Comparison of ENCODE assay signal across 1 cellular context in genomic region chr18:57004366-57005121, GRCh38.
TF ChIP-seq lines count a peak whose summit lies in the region.

No MANE protein-coding gene starts in this region.

TF ChIP-seq in GM12878, 131 proteins besides CTCF, POLR2A, EP300 and RAD21 (continued from another document and continues in another):
- no peak for TF ChIP-seq ZBTB4 (CRISPR knock-in tag; IDR thresholded peaks at IDR 0.05)
- no peak for TF ChIP-seq JUND (IDR thresholded peaks at IDR 0.05; ENCODE audit: low read depth, low read length)
- peak; percentile 83 for TF ChIP-seq ATF7 (IDR thresholded peaks at IDR 0.05; ENCODE audit: low read depth)
- TF ChIP-seq CEBPB (IDR thresholded peaks at IDR 0.05; ENCODE audit: borderline replicate concordance in 1 of 2, low read depth in 2 of 2, low read length in 2 of 2): no peak
- no peak for TF ChIP-seq KDM1A (IDR thresholded peaks at IDR 0.05; ENCODE audit: borderline replicate concordance)
- peak; percentile 20; the same call in 1 of the 2 replicates for TF ChIP-seq PKNOX1 (IDR thresholded peaks at IDR 0.05)
- no peak for TF ChIP-seq CEBPZ (IDR thresholded peaks at IDR 0.05; ENCODE audit: low read depth, low read length)
- no peak for TF ChIP-seq ZZZ3 (IDR thresholded peaks at IDR 0.05; ENCODE audit: control insufficient read depth, insufficient read length, low read depth)
- TF ChIP-seq SIX5 (IDR thresholded peaks at IDR 0.05; ENCODE audit: low read depth, low read length, severe bottlenecking): no peak
- peak; percentile 57; the same call in 1 of the 2 replicates for TF ChIP-seq ZBED1 (IDR thresholded peaks at IDR 0.05; ENCODE audit: borderline replicate concordance)
- TF ChIP-seq HDGF (IDR thresholded peaks at IDR 0.05): no peak
- TF ChIP-seq SKIL (IDR thresholded peaks at IDR 0.05; ENCODE audit: low read depth, poor library complexity, severe bottlenecking): peak; percentile 36
- peak; percentile 35; the same call in 1 of the 2 replicates for TF ChIP-seq BCL11A (IDR thresholded peaks at IDR 0.05; ENCODE audit: low read depth, low read length)
- TF ChIP-seq GATAD2B (conservative IDR thresholded peaks at IDR 0.05; ENCODE audit: low read depth): no peak
- TF ChIP-seq STAT3 (IDR thresholded peaks at IDR 0.05; ENCODE audit: low read depth, low read length): no peak
- peak; percentile 66 for TF ChIP-seq IKZF1 (conservative IDR thresholded peaks at IDR 0.05)
- TF ChIP-seq CREM (IDR thresholded peaks at IDR 0.05; ENCODE audit: low read depth): 0 out of 2 replicates have a peak, but pooled peaks have one; percentile 42
- peak; percentile 22; the same call in 1 of the 2 replicates for TF ChIP-seq CREB1 (IDR thresholded peaks at IDR 0.05; ENCODE audit: low read depth)
- TF ChIP-seq HDAC2 (IDR thresholded peaks at IDR 0.05): no peak
- no peak for TF ChIP-seq E4F1 (IDR thresholded peaks at IDR 0.05; ENCODE audit: borderline replicate concordance, partially characterized antibody)
- peak; percentile 67 for TF ChIP-seq RUNX3 (IDR thresholded peaks at IDR 0.05; ENCODE audit: low read length)
- TF ChIP-seq TAF1 (IDR thresholded peaks at IDR 0.05; ENCODE audit: borderline replicate concordance, low read depth, low read length): no peak
- TF ChIP-seq RELB (IDR thresholded peaks at IDR 0.05; ENCODE audit: low read depth): peak; percentile 68; the same call in 1 of the 2 replicates
- TF ChIP-seq RFX5 (IDR thresholded peaks at IDR 0.05; ENCODE audit: low read depth, low read length): no peak
- TF ChIP-seq CHD2 (IDR thresholded peaks at IDR 0.05; ENCODE audit: borderline replicate concordance, low read depth, low read length): no peak
- TF ChIP-seq REST (IDR thresholded peaks at IDR 0.05; ENCODE audit: low read depth, low read length): no peak
- no peak for TF ChIP-seq SPI1 (IDR thresholded peaks at IDR 0.05; ENCODE audit: borderline replicate concordance, insufficient read depth, low read depth, low read length)
- TF ChIP-seq SMC3 (IDR thresholded peaks at IDR 0.05; ENCODE audit: borderline replicate concordance, low read length): no peak
- TF ChIP-seq FOXM1 (IDR thresholded peaks at IDR 0.05; ENCODE audit: low read depth, low read length): peak; percentile 72; the same call in 1 of the 2 replicates
- peak; percentile 40; the same call in 1 of the 2 replicates for TF ChIP-seq GABPA (IDR thresholded peaks at IDR 0.05; ENCODE audit: low read depth)
- no peak for TF ChIP-seq HSF1 (IDR thresholded peaks at IDR 0.05; ENCODE audit: low read depth, low read length)
- TF ChIP-seq BHLHE40 (IDR thresholded peaks at IDR 0.05; ENCODE audit: borderline replicate concordance in 1 of 2, low read depth in 2 of 2, low read length in 1 of 2): no peak
- no peak for TF ChIP-seq MTA3 (IDR thresholded peaks at IDR 0.05; ENCODE audit: borderline replicate concordance, low read length)
- no peak for TF ChIP-seq TCF12 (IDR thresholded peaks at IDR 0.05; ENCODE audit: low read depth, low read length)
- no peak for TF ChIP-seq RB1 (IDR thresholded peaks at IDR 0.05; ENCODE audit: borderline replicate concordance)
- TF ChIP-seq ASH2L (IDR thresholded peaks at IDR 0.05; ENCODE audit: borderline replicate concordance, low read depth): no peak
- TF ChIP-seq YY1 (IDR thresholded peaks at IDR 0.05; ENCODE audit: low read depth, low read length): no peak
- TF ChIP-seq ESRRA (IDR thresholded peaks at IDR 0.05; ENCODE audit: low read length): no peak
- TF ChIP-seq RCOR1 (conservative IDR thresholded peaks at IDR 0.05; ENCODE audit: low read depth, low read length): no peak
- TF ChIP-seq E2F4 (IDR thresholded peaks at IDR 0.05; ENCODE audit: low read depth, low read length): no peak
- TF ChIP-seq PML (IDR thresholded peaks at IDR 0.05; ENCODE audit: low read length): no peak
